2 cellular contexts compared by ENCODE assay signal in genomic region chr2:133553838-133554408, GRCh38.
TF ChIP-seq lines count a peak whose summit lies in the region.

No MANE protein-coding gene starts in this region.

TF ChIP-seq in IMR-90, 13 proteins besides CTCF, POLR2A, EP300 and RAD21:
- TF ChIP-seq, protein P1, sequence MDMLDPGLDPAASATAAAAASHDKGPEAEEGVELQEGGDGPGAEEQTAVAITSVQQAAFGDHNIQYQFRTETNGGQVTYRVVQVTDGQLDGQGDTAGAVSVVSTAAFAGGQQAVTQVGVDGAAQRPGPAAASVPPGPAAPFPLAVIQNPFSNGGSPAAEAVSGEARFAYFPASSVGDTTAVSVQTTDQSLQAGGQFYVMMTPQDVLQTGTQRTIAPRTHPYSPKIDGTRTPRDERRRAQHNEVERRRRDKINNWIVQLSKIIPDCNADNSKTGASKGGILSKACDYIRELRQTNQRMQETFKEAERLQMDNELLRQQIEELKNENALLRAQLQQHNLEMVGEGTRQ (IDR thresholded peaks at IDR 0.05; ENCODE audit: low read depth, low read length) = no peak
- TF ChIP-seq FOS (IDR thresholded peaks at IDR 0.05; ENCODE audit: low read depth, low read length) (no peak), RFX5 (IDR thresholded peaks at IDR 0.05; ENCODE audit: low read depth, low read length) (no peak), MAFK (IDR thresholded peaks at IDR 0.05; ENCODE audit: low read depth, low read length) (no peak), NFE2L2 (IDR thresholded peaks at IDR 0.05; ENCODE audit: low read depth, low read length) (no peak), SMC3 (IDR thresholded peaks at IDR 0.05; ENCODE audit: low read depth, low read length) (no peak), RCOR1 (IDR thresholded peaks at IDR 0.05; ENCODE audit: insufficient replicate concordance, low read length) (no peak), CEBPB (IDR thresholded peaks at IDR 0.05; ENCODE audit: low read depth, low read length) (no peak), MXI1 (IDR thresholded peaks at IDR 0.05; ENCODE audit: borderline replicate concordance, low read depth, low read length) (no peak), CHD1 (IDR thresholded peaks at IDR 0.05; ENCODE audit: low read depth, low read length) (no peak)
- TF ChIP-seq, protein P2, sequence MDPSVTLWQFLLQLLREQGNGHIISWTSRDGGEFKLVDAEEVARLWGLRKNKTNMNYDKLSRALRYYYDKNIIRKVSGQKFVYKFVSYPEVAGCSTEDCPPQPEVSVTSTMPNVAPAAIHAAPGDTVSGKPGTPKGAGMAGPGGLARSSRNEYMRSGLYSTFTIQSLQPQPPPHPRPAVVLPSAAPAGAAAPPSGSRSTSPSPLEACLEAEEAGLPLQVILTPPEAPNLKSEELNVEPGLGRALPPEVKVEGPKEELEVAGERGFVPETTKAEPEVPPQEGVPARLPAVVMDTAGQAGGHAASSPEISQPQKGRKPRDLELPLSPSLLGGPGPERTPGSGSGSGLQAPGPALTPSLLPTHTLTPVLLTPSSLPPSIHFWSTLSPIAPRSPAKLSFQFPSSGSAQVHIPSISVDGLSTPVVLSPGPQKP (IDR thresholded peaks at IDR 0.05; ENCODE audit: borderline replicate concordance, low read depth, low read length) = no peak

TF ChIP-seq in K562, 482 proteins besides CTCF, POLR2A, EP300 and RAD21:
- no peak for TF ChIP-seq ZNF584 (CRISPR knock-in tag; IDR thresholded peaks at IDR 0.05; ENCODE audit: low read depth)
- peak; percentile 76 for TF ChIP-seq ZNF134 (CRISPR knock-in tag; conservative IDR thresholded peaks at IDR 0.05)
